Comparison of ENCODE assay signal across 8 cellular contexts in genomic region chr17:1716076-1716911, GRCh38. TPM values are rescaled to one million over a fixed set of nuclear protein-coding genes. Genes with fewer than 3 reads are reported as not detected.
DNase-seq lines count a peak whose midpoint lies in the region; ATAC-seq lines count a peak whose summit lies in the region.

No MANE protein-coding gene starts in this region.

- peaks cover 5% of the 10 kb centered on the region for H3K79me1 ChIP-seq in mesendoderm (ENCODE audit: low read length)

- H3K36me3 ChIP-seq in endocrine pancreas (ENCODE audit: control insufficient read depth, insufficient read depth, low read length) (no peaks in the 10 kb centered on the region), mesendoderm (ENCODE audit: control insufficient read depth, insufficient read depth, low read length) (no peaks in the 10 kb centered on the region)

- no CpG with 5 or more reads among the region's 70 CpGs for WGBS in mesendoderm (ENCODE audit: extremely low coverage, insufficient coverage, low lambda C conversion rate)

- H4K8ac ChIP-seq in mesendoderm (ENCODE audit: low read depth, low read length): peak overlapping the region; percentile 93

- no peak overlapping the region for H4K5ac ChIP-seq in mesendoderm (ENCODE audit: low read length)

- H3K4me1 ChIP-seq in endocrine pancreas (ENCODE audit: control insufficient read depth, insufficient read depth, low read length): no peaks in the 10 kb centered on the region
- peaks cover 4% of the 10 kb centered on the region for H3K4me1 ChIP-seq in mesendoderm (ENCODE audit: control insufficient read depth, low read depth, low read length)

- peak overlapping the region; percentile 100 for H3K4ac ChIP-seq in mesendoderm (ENCODE audit: low read depth, low read length)

- H3K79me2 ChIP-seq in mesendoderm (ENCODE audit: control insufficient read depth, insufficient read depth, low read length): peaks cover 2% of the 10 kb centered on the region

- H3K9ac ChIP-seq in endocrine pancreas (ENCODE audit: control insufficient read depth, insufficient read depth, low read length) (peak overlapping the region; percentile 97), mesendoderm (ENCODE audit: low read length) (peak overlapping the region; percentile 92)

- H3K27ac ChIP-seq in mesendoderm (ENCODE audit: low read depth, low read length): peak overlapping the region; percentile 99

- H3K4me3 ChIP-seq in endocrine pancreas (ENCODE audit: control insufficient read depth, insufficient read depth, low read length) (peak overlapping the region; percentile 63), mesendoderm (ENCODE audit: low read length) (peak overlapping the region; percentile 89)

- H3K18ac ChIP-seq in mesendoderm (ENCODE audit: low read length): peak overlapping the region; percentile 100

- H2BK120ac ChIP-seq in mesendoderm (ENCODE audit: low read depth, low read length): peak overlapping the region; percentile 99

- H3K9me3 ChIP-seq in endocrine pancreas (ENCODE audit: control insufficient read depth, low read length): no peaks in the 10 kb centered on the region

- peak overlapping the region; percentile 12 for H2AK5ac ChIP-seq in mesendoderm (ENCODE audit: low read length)

- H2BK5ac ChIP-seq in mesendoderm (ENCODE audit: low read length): peak overlapping the region; percentile 98

- peak; percentile 67 for ATAC-seq in GM21360 (IDR thresholded peaks at IDR 0.05; ENCODE audit: unreplicated experiment)

- peak overlapping the region; percentile 97 for H3K56ac ChIP-seq in mesendoderm (ENCODE audit: low read length)

- H2BK15ac ChIP-seq in mesendoderm (replicated peaks; ENCODE audit: low read depth): peak overlapping the region; percentile 79

- H3K27me3 ChIP-seq in endocrine pancreas (ENCODE audit: control insufficient read depth, insufficient read depth, low read length) (no peaks in the 10 kb centered on the region), mesendoderm (ENCODE audit: insufficient read depth, low read length, poor library complexity) (no peaks in the 10 kb centered on the region)

- DNase-seq in COLO829 (ENCODE audit: low spot score): peak; percentile 100
- peak; percentile 100 for DNase-seq in HT1080 (ENCODE audit: low read depth)
- peak; percentile 100 for DNase-seq in NOMO-1 treated with DMSO at 0.1 percent for 48 hours (lab: John Stamatoyannopoulos, UW; ENCODE audit: unreplicated experiment)
- peak; percentile 100 for DNase-seq in activated CD8-positive, alpha-beta memory T cell treated with anti-CD3 and anti-CD28 coated beads, Interleukin-2, amount 50 U/mL, for 1 hour (ENCODE audit: extremely low read depth)
- DNase-seq in mesendoderm: peak; percentile 100
- peak; percentile 98 for DNase-seq in stimulated activated CD8-positive, alpha-beta memory T cell treated with anti-CD3 and anti-CD28 coated beads, Interleukin-15, amount 100 ng/mL, for 1 hour (ENCODE audit: low read depth)

- H3K4me2 ChIP-seq in mesendoderm (ENCODE audit: low read length): peak overlapping the region; percentile 87

- H3K23ac ChIP-seq in mesendoderm (ENCODE audit: low read length): no peak overlapping the region

RNA-seq across cellular contexts. Expression of gene TLCD2, which starts 6.1 kb away (rescaled TPM):
- 0.37 and 0.64 TPM in 2 replicates for total RNA-seq in HT1080 (2014; rRNA removed; shearing (Covaris generic))
- polyA plus RNA-seq in HT1080 (2015; cell fraction: cytosol; rRNA removed): 1.5 and 1.6 TPM in 2 replicates
- polyA plus RNA-seq in HT1080 (2015; cell fraction: nucleus; rRNA removed): 1.3 and 1.4 TPM in 2 replicates
- 0.52 TPM for polyA plus RNA-seq in mesendoderm (2013, experiment 1 of 2)
- polyA plus RNA-seq in mesendoderm (2013, experiment 2 of 2): 0.50 TPM

RNA-seq across cellular contexts. Expression of gene WDR81, which starts 8.2 kb away (rescaled TPM):
- total RNA-seq in HT1080 (2014; rRNA removed; shearing (Covaris generic)): 8.3 and 9.9 TPM in 2 replicates
- polyA plus RNA-seq in HT1080 (2015; cell fraction: cytosol; rRNA removed): 8.5 and 8.6 TPM in 2 replicates
- 29.7 and 32.5 TPM in 2 replicates for polyA plus RNA-seq in HT1080 (2015; cell fraction: nucleus; rRNA removed)
- polyA plus RNA-seq in mesendoderm (2013, experiment 1 of 2): 6.6 TPM
- 5.6 TPM for polyA plus RNA-seq in mesendoderm (2013, experiment 2 of 2)

RNA-seq across cellular contexts. Expression of gene SERPINF2, which starts 26.4 kb away (rescaled TPM):
- 2.0 and 2.9 TPM in 2 replicates for total RNA-seq in HT1080 (2014; rRNA removed; shearing (Covaris generic))
- 0.28 and 0.57 TPM in 2 replicates for polyA plus RNA-seq in HT1080 (2015; cell fraction: cytosol; rRNA removed)
- polyA plus RNA-seq in HT1080 (2015; cell fraction: nucleus; rRNA removed): 0.12 and 0.41 TPM in 2 replicates
- 0.34 TPM for polyA plus RNA-seq in mesendoderm (2013, experiment 1 of 2)
- 0.31 TPM for polyA plus RNA-seq in mesendoderm (2013, experiment 2 of 2)

RNA-seq across cellular contexts. Expression of gene PRPF8, which starts 31.6 kb away (rescaled TPM):
- 107 and 117 TPM in 2 replicates for total RNA-seq in HT1080 (2014; rRNA removed; shearing (Covaris generic))
- polyA plus RNA-seq in HT1080 (2015; cell fraction: cytosol; rRNA removed): 95.3 and 107 TPM in 2 replicates
- polyA plus RNA-seq in HT1080 (2015; cell fraction: nucleus; rRNA removed): 341 and 342 TPM in 2 replicates
- polyA plus RNA-seq in mesendoderm (2013, experiment 1 of 2): 158 TPM
- polyA plus RNA-seq in mesendoderm (2013, experiment 2 of 2): 144 TPM

RNA-seq across cellular contexts. Expression of gene SERPINF1, which starts 45.6 kb away (rescaled TPM):
- 2.0 and 2.6 TPM in 2 replicates for total RNA-seq in HT1080 (2014; rRNA removed; shearing (Covaris generic))
- 0.08 and 0.78 TPM in 2 replicates for polyA plus RNA-seq in HT1080 (2015; cell fraction: cytosol; rRNA removed)
- polyA plus RNA-seq in HT1080 (2015; cell fraction: nucleus; rRNA removed): 1.7 and 2.7 TPM in 2 replicates
- polyA plus RNA-seq in mesendoderm (2013, experiment 1 of 2): 18.6 TPM
- polyA plus RNA-seq in mesendoderm (2013, experiment 2 of 2): 19.8 TPM

Comparison
In these comparisons a context has a peak if more than half of its experiments do, and no peak if none do; other contexts are left out.
1. Peak in every context shown above with its lines: DNase-seq, ATAC-seq, H3K4me3 ChIP-seq and H3K27ac ChIP-seq.